In the genomic region with DNA sequence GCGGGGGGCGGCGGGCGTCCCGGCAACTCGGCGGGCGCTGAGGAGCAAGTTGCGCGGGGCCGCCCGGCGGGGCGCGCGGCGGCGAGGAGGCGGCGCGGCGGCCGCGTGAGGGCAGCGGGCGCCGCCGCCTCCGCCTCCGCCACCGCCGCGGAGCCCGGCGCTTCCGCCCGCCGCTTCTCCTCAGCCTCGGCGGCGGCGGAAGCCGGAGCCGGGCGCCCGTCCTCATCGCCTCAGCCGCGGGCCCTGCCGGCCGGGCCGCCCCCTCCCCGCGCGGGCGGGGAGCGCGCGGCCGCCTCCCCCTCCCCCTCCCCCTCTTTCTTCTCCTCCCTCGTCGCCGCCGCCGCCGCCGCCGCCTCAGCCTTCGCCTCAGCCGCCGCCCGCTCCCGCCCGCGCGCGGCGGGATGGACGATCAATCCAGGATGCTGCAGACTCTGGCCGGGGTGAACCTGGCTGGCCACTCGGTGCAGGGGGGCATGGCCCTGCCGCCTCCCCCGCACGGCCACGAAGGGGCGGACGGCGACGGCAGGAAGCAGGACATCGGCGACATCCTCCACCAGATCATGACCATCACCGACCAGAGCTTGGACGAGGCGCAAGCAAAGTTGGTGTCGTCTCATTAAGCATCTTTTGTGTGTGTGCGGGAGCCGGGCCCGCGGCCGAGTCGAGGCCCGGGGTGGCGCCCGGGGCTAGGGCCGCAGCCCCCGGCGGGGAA, we compare ENCODE assay signal across 8 cellular contexts. TPM values are rescaled to one million over a fixed set of nuclear protein-coding genes. Genes with fewer than 3 reads are reported as not detected.
DNase-seq lines count a peak whose midpoint lies in the region; ATAC-seq and TF ChIP-seq lines count a peak whose summit lies in the region.

A gene (plus strand): TSS at position 321 of the 712 bp plus-strand sequence.

- H3K4me3 Mint-ChIP-seq in WTC11 (peak within 1 kb of the TSS; percentile 89), chondrocyte (ENCODE audit: unreplicated experiment) (peak within 1 kb of the TSS; percentile 93)

- H3K27ac ChIP-seq in KMS-11 = peak within 1 kb of the TSS; percentile 96

- H3K4me2 ChIP-seq in KMS-11 = peak within 1 kb of the TSS; percentile 100

- peaks cover 50% of the 10 kb centered on the region for H3K79me2 ChIP-seq in KMS-11 (ENCODE audit: insufficient read depth, low read depth)

- TF ChIP-seq CTCF in KMS-11 (conservative IDR thresholded peaks at IDR 0.05; ENCODE audit: low read depth, low read length) (no peak), WTC11 (IDR thresholded peaks at IDR 0.05) (no peak), chondrocyte (IDR thresholded peaks at IDR 0.05) (no peak)

- H3K4me1 Mint-ChIP-seq in WTC11 (peaks cover 47% of the 10 kb centered on the region), chondrocyte (ENCODE audit: low read depth) (peaks cover 35% of the 10 kb centered on the region)

- DNase-seq in DMS53 (lab: John Stamatoyannopoulos, UW) (peak; percentile 82), WTC11 (ENCODE audit: low spot score) (peak; percentile 47), chondrocyte (ENCODE audit: low spot score) (no peak), left kidney (ENCODE audit: low read depth, low spot score) (peak; percentile 85)
- DNase-seq in stimulated activated CD4-positive, alpha-beta T cell treated with anti-CD3 and anti-CD28 coated beads, Interleukin-2, amount 100 ng/mL, for 48 hours = peak; percentile 15 to 32

- peaks cover 16% of the 10 kb centered on the region for H3K4me1 ChIP-seq in KMS-11 (ENCODE audit: low read depth, poor library complexity, severe bottlenecking)

- CTCF ChIA-PET in WTC11 (lab: Charles Lee) = no interaction called here

- POLR2A ChIA-PET in WTC11 (lab: Charles Lee) = no interaction called here

- H3K9me3 Mint-ChIP-seq in WTC11 (no peaks in the 10 kb centered on the region), chondrocyte (ENCODE audit: low read depth) (no peaks in the 10 kb centered on the region)

- H4K20me1 ChIP-seq in KMS-11 (ENCODE audit: insufficient read depth) = no peaks in the 10 kb centered on the region

- ATAC-seq in GM21515 (IDR thresholded peaks at IDR 0.05; ENCODE audit: unreplicated experiment) (peak; percentile 11), WTC11 (no peak), GM18517 (IDR thresholded peaks at IDR 0.05; ENCODE audit: unreplicated experiment) (no peak)

- H2AFZ ChIP-seq in KMS-11 (ENCODE audit: low read depth) = peak within 1 kb of the TSS; percentile 45

- H3K27ac Mint-ChIP-seq in WTC11 = peak within 1 kb of the TSS; percentile 96
- peak within 1 kb of the TSS; percentile 94 for H3K27ac Mint-ChIP-seq in chondrocyte (ENCODE audit: unreplicated experiment)

- H3K9ac ChIP-seq in KMS-11 = peak within 1 kb of the TSS; percentile 95

- H3K36me3 ChIP-seq in KMS-11 (ENCODE audit: insufficient read depth) = peaks cover 16% of the 10 kb centered on the region; the same call in 1 of the 2 replicates

- no peaks in the 10 kb centered on the region for H3K27me3 ChIP-seq in KMS-11 (ENCODE audit: insufficient read depth, low read depth)

- H3K27me3 Mint-ChIP-seq in WTC11 (ENCODE audit: low read depth) (peaks cover 23% of the 10 kb centered on the region), chondrocyte (ENCODE audit: low read depth) (no peaks in the 10 kb centered on the region)

- H3K4me3 ChIP-seq in KMS-11 (IDR thresholded peaks at IDR 0.05; ENCODE audit: insufficient read depth, low read depth, low read length) = no peak within 1 kb of the TSS

- H3K36me3 Mint-ChIP-seq in WTC11 = peaks cover 8% of the 10 kb centered on the region
- no peaks in the 10 kb centered on the region for H3K36me3 Mint-ChIP-seq in chondrocyte (ENCODE audit: low read depth)

TF ChIP-seq in WTC11, 78 proteins besides CTCF, POLR2A, EP300 and RAD21:
- TF ChIP-seq, protein P1, sequence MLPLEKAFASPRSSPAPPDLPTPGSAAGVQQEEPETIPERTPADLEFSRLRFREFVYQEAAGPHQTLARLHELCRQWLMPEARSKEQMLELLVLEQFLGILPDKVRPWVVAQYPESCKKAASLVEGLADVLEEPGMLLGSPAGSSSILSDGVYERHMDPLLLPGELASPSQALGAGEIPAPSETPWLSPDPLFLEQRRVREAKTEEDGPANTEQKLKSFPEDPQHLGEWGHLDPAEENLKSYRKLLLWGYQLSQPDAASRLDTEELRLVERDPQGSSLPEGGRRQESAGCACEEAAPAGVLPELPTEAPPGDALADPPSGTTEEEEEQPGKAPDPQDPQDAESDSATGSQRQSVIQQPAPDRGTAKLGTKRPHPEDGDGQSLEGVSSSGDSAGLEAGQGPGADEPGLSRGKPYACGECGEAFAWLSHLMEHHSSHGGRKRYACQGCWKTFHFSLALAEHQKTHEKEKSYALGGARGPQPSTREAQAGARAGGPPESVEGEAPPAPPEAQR (CRISPR knock-in tag; IDR thresholded peaks at IDR 0.05) = no peak
- TF ChIP-seq MYBL2 (CRISPR knock-in tag; IDR thresholded peaks at IDR 0.05) (0 out of 2 replicates have a peak, but pooled peaks have one; percentile 7), ZNF232 (CRISPR knock-in tag; IDR thresholded peaks at IDR 0.05) (no peak), SOX15 (CRISPR knock-in tag; IDR thresholded peaks at IDR 0.05) (no peak), ZNF121 (CRISPR knock-in tag; IDR thresholded peaks at IDR 0.05) (no peak), NFE2L1 (CRISPR knock-in tag; IDR thresholded peaks at IDR 0.05) (no peak), FOXP1 (CRISPR knock-in tag; IDR thresholded peaks at IDR 0.05; ENCODE audit: borderline replicate concordance) (peak; percentile 10; the same call in 1 of the 2 replicates), OVOL2 (CRISPR knock-in tag; IDR thresholded peaks at IDR 0.05; ENCODE audit: borderline replicate concordance) (no peak), IRF2 (CRISPR knock-in tag; IDR thresholded peaks at IDR 0.05; ENCODE audit: borderline replicate concordance, low read depth) (no peak), ZNF396 (CRISPR knock-in tag; IDR thresholded peaks at IDR 0.05; ENCODE audit: borderline replicate concordance) (no peak), SMAD4 (CRISPR knock-in tag; IDR thresholded peaks at IDR 0.05) (no peak), ZNF138 (CRISPR knock-in tag; conservative IDR thresholded peaks at IDR 0.05) (no peak)
- TF ChIP-seq, protein P2, sequence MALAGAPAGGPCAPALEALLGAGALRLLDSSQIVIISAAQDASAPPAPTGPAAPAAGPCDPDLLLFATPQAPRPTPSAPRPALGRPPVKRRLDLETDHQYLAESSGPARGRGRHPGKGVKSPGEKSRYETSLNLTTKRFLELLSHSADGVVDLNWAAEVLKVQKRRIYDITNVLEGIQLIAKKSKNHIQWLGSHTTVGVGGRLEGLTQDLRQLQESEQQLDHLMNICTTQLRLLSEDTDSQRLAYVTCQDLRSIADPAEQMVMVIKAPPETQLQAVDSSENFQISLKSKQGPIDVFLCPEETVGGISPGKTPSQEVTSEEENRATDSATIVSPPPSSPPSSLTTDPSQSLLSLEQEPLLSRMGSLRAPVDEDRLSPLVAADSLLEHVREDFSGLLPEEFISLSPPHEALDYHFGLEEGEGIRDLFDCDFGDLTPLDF (CRISPR knock-in tag; IDR thresholded peaks at IDR 0.05) = no peak
TF ChIP-seq in WTC11: peak in this region for 2.

RNA-seq across cellular contexts. Expression of the gene that starts here (rescaled TPM):
- total RNA-seq in WTC11 (2021) (48.5 to 58.3 TPM (median 53.3 TPM) in 3 replicates), chondrocyte (24.1 to 32.8 TPM (median 26.6 TPM) in 3 replicates)
